In genomic region chr7:28145931-28146330, GRCh38 we compare ENCODE assay signal across 21 cellular contexts.
"Had no signal": no experiment of that assay in that cellular context is flagged by ENCODE, and none has a peak within 500 bp of the region (broad histone marks: within the 10 kb centered on the region; RNA-seq: fewer than 3 reads in every experiment).

No MANE protein-coding gene starts in this region.

- H3K9ac ChIP-seq: neural progenitor cell had no signal

- H3K4me3 ChIP-seq: body of pancreas, cardiac muscle cell, neural progenitor cell, right lobe of liver, suprapubic skin, tibial nerve had no signal

- H3K9me3 Mint-ChIP-seq: activated naive CD4-positive, alpha-beta T cell treated with anti-CD3 and anti-CD28 coated beads, Interleukin-2, amount 50 U/mL, for 24 hours; neural progenitor cell; stimulated activated effector memory CD8-positive, alpha-beta T cell treated with anti-CD3 and anti-CD28 coated beads, Interleukin-12 subunit alpha, Interleukin-12 subunit beta, amount 100 ng/mL, for 72 hours; stimulated activated naive CD8-positive, alpha-beta T cell treated with anti-CD3 and anti-CD28 coated beads, Interleukin-15, amount 100 ng/mL, for 72 hours; WTC11 had no signal

- H3K4me1 ChIP-seq: foreskin keratinocyte, suprapubic skin, tibial nerve had no signal

- H3K27me3 Mint-ChIP-seq: activated naive CD4-positive, alpha-beta T cell treated with anti-CD3 and anti-CD28 coated beads, Interleukin-2, amount 50 U/mL, for 24 hours; stimulated activated naive CD8-positive, alpha-beta T cell treated with anti-CD3 and anti-CD28 coated beads, Interleukin-15, amount 100 ng/mL, for 72 hours had no signal

- H3K27ac ChIP-seq: body of pancreas, cardiac muscle cell, foreskin keratinocyte, neural progenitor cell, suprapubic skin, tibial nerve had no signal

- H3K27ac Mint-ChIP-seq: activated naive CD4-positive, alpha-beta T cell treated with anti-CD3 and anti-CD28 coated beads, Interleukin-2, amount 50 U/mL, for 24 hours; neural progenitor cell; stimulated activated effector memory CD8-positive, alpha-beta T cell treated with anti-CD3 and anti-CD28 coated beads, Interleukin-12 subunit alpha, Interleukin-12 subunit beta, amount 100 ng/mL, for 72 hours; stimulated activated naive CD8-positive, alpha-beta T cell treated with anti-CD3 and anti-CD28 coated beads, Interleukin-15, amount 100 ng/mL, for 72 hours; WTC11 had no signal

- H3K36me3 Mint-ChIP-seq: neural progenitor cell; stimulated activated effector memory CD8-positive, alpha-beta T cell treated with anti-CD3 and anti-CD28 coated beads, Interleukin-12 subunit alpha, Interleukin-12 subunit beta, amount 100 ng/mL, for 72 hours had no signal

- H3K4me3 Mint-ChIP-seq: activated naive CD4-positive, alpha-beta T cell treated with anti-CD3 and anti-CD28 coated beads, Interleukin-2, amount 50 U/mL, for 24 hours; neural progenitor cell; stimulated activated effector memory CD8-positive, alpha-beta T cell treated with anti-CD3 and anti-CD28 coated beads, Interleukin-12 subunit alpha, Interleukin-12 subunit beta, amount 100 ng/mL, for 72 hours; stimulated activated naive CD8-positive, alpha-beta T cell treated with anti-CD3 and anti-CD28 coated beads, Interleukin-15, amount 100 ng/mL, for 72 hours; WTC11 had no signal

- ATAC-seq: body of pancreas; foreskin keratinocyte; stimulated activated effector memory CD8-positive, alpha-beta T cell treated with anti-CD3 and anti-CD28 coated beads, Interleukin-12 subunit alpha, Interleukin-12 subunit beta, amount 100 ng/mL, for 72 hours; stimulated activated naive CD8-positive, alpha-beta T cell treated with anti-CD3 and anti-CD28 coated beads, Interleukin-15, amount 100 ng/mL, for 72 hours; WTC11 had no signal

- H3K36me3 ChIP-seq: cardiac muscle cell, neural progenitor cell, right lobe of liver, suprapubic skin, tibial nerve had no signal

- H3K9me3 ChIP-seq: body of pancreas, right lobe of liver, suprapubic skin, tibial nerve had no signal

- DNase-seq: activated gamma-delta T cell treated with Interleukin-2 at 50 U/mL for 16 hours; activated T-cell treated with anti-CD3 and anti-CD28 coated beads, Interleukin-2, amount 50 U/mL, for 1 hour; anterior cingulate cortex; cortex of kidney; erythroblast; foreskin keratinocyte; hippocampal formation; posterior cingulate gyrus; right lobe of liver; small intestine; stimulated activated CD4-positive, alpha-beta T cell treated with anti-CD3 and anti-CD28 coated beads, Interleukin-2, amount 100 ng/mL, for 24 hours; stimulated activated naive CD8-positive, alpha-beta T cell treated with anti-CD3 and anti-CD28 coated beads, Interleukin-15, amount 100 ng/mL, for 72 hours; T1000 had no signal

- H3K27me3 ChIP-seq: body of pancreas, cardiac muscle cell, foreskin keratinocyte, neural progenitor cell, right lobe of liver, suprapubic skin, tibial nerve had no signal
